In genomic region chr9:136645343-136645902, GRCh38 we compare ENCODE assay signal across 17 cellular contexts. TPM values are rescaled to one million over a fixed set of nuclear protein-coding genes. Genes with fewer than 3 reads are reported as not detected.
DNase-seq lines count a peak whose midpoint lies in the region; ATAC-seq and TF ChIP-seq lines count a peak whose summit lies in the region.
"Had no signal": no experiment of that assay in that cellular context is flagged by ENCODE, and none has a peak within 500 bp of the region (broad histone marks: within the 10 kb centered on the region; RNA-seq: fewer than 3 reads in every experiment).

No MANE protein-coding gene starts in this region.

- no peaks in the 10 kb centered on the region for H3K9me3 Mint-ChIP-seq in activated naive CD8-positive, alpha-beta T cell treated with anti-CD3 and anti-CD28 coated beads, Interleukin-2, amount 10 ng/mL, durations not matched to agents 7 days and 5 days
- H3K9me3 Mint-ChIP-seq in activated naive CD8-positive, alpha-beta T cell treated with anti-CD3 and anti-CD28 coated beads for 36 hours = no peaks in the 10 kb centered on the region
- H3K9me3 Mint-ChIP-seq in nephron progenitor cell = no peaks in the 10 kb centered on the region
- H3K9me3 Mint-ChIP-seq: activated naive CD4-positive, alpha-beta T cell treated with anti-CD3 and anti-CD28 coated beads, Interleukin-2, amount 50 U/mL, for 72 hours; CD8-positive, alpha-beta T cell; memory B cell had no signal

- no peaks in the 10 kb centered on the region for H3K9me3 ChIP-seq in esophagus muscularis mucosa
- no peaks in the 10 kb centered on the region for H3K9me3 ChIP-seq in upper lobe of left lung

- H3K4me3 ChIP-seq in esophagus muscularis mucosa (peak overlapping the region; percentile 35 to 48 (median 36)), upper lobe of left lung (peak overlapping the region in 3 of 4 donors; percentile 37 to 51 (median 50))

- no peaks in the 10 kb centered on the region for H3K36me3 ChIP-seq in esophagus muscularis mucosa
- no peaks in the 10 kb centered on the region for H3K36me3 ChIP-seq in upper lobe of left lung

- no peaks in the 10 kb centered on the region for H3K4me1 Mint-ChIP-seq in activated naive CD8-positive, alpha-beta T cell treated with anti-CD3 and anti-CD28 coated beads, Interleukin-2, amount 10 ng/mL, durations not matched to agents 7 days and 5 days
- no peaks in the 10 kb centered on the region for H3K4me1 Mint-ChIP-seq in activated naive CD8-positive, alpha-beta T cell treated with anti-CD3 and anti-CD28 coated beads for 36 hours
- H3K4me1 Mint-ChIP-seq in nephron progenitor cell = peaks cover 38% of the 10 kb centered on the region

- no peak for TF ChIP-seq CTCF in esophagus muscularis mucosa (IDR thresholded peaks at IDR 0.05)
- TF ChIP-seq CTCF in nephron progenitor cell (IDR thresholded peaks at IDR 0.05) = no peak
- no peak for TF ChIP-seq CTCF in upper lobe of left lung (IDR thresholded peaks at IDR 0.05)

- POLR2A ChIA-PET in activated naive CD8-positive, alpha-beta T cell treated with anti-CD3 and anti-CD28 coated beads, Interleukin-2, amount 10 ng/mL, durations not matched to agents 7 days and 5 days (lab: Charles Lee) = interaction anchor here (0.5 kb wide), 1 partner anchor 259 kb away, joined by 4 read pairs; no protein-coding TSS in a partner anchor

- H3K27ac Mint-ChIP-seq in activated naive CD8-positive, alpha-beta T cell treated with anti-CD3 and anti-CD28 coated beads, Interleukin-2, amount 10 ng/mL, durations not matched to agents 7 days and 5 days = no peak overlapping the region
- H3K27ac Mint-ChIP-seq in activated naive CD8-positive, alpha-beta T cell treated with anti-CD3 and anti-CD28 coated beads for 36 hours = no peak overlapping the region
- no peak overlapping the region for H3K27ac Mint-ChIP-seq in nephron progenitor cell
- H3K27ac Mint-ChIP-seq: activated naive CD4-positive, alpha-beta T cell treated with anti-CD3 and anti-CD28 coated beads, Interleukin-2, amount 50 U/mL, for 72 hours; CD8-positive, alpha-beta T cell; memory B cell had no signal

- TF ChIP-seq EP300 in esophagus muscularis mucosa (IDR thresholded peaks at IDR 0.05) (no peak), upper lobe of left lung (IDR thresholded peaks at IDR 0.05) (no peak)

- no peak for ATAC-seq in activated naive CD8-positive, alpha-beta T cell treated with anti-CD3 and anti-CD28 coated beads, Interleukin-2, amount 10 ng/mL, durations not matched to agents 7 days and 5 days (ENCODE audit: low read depth)
- ATAC-seq in upper lobe of left lung (ENCODE audit: low FRiP score in 2 of 2) = peak in 1 of 2 donors; percentile 0

- no peaks in the 10 kb centered on the region for H3K36me3 Mint-ChIP-seq in activated naive CD8-positive, alpha-beta T cell treated with anti-CD3 and anti-CD28 coated beads, Interleukin-2, amount 10 ng/mL, durations not matched to agents 7 days and 5 days
- no peaks in the 10 kb centered on the region for H3K36me3 Mint-ChIP-seq in activated naive CD8-positive, alpha-beta T cell treated with anti-CD3 and anti-CD28 coated beads for 36 hours
- H3K36me3 Mint-ChIP-seq in nephron progenitor cell (ENCODE audit: low read depth) = no peaks in the 10 kb centered on the region
- H3K36me3 Mint-ChIP-seq: activated naive CD4-positive, alpha-beta T cell treated with anti-CD3 and anti-CD28 coated beads, Interleukin-2, amount 50 U/mL, for 72 hours; CD8-positive, alpha-beta T cell; memory B cell had no signal

- no peak overlapping the region for H3K4me3 Mint-ChIP-seq in activated naive CD8-positive, alpha-beta T cell treated with anti-CD3 and anti-CD28 coated beads, Interleukin-2, amount 10 ng/mL, durations not matched to agents 7 days and 5 days
- no peak overlapping the region for H3K4me3 Mint-ChIP-seq in activated naive CD8-positive, alpha-beta T cell treated with anti-CD3 and anti-CD28 coated beads for 36 hours
- H3K4me3 Mint-ChIP-seq in nephron progenitor cell = no peak overlapping the region
- H3K4me3 Mint-ChIP-seq: CD8-positive, alpha-beta T cell; memory B cell had no signal

- H3K27me3 ChIP-seq in esophagus muscularis mucosa (peaks cover 0 to 45% (median 21%) of the 10 kb centered on the region in 4 donors), upper lobe of left lung (peaks cover 0 to 9% (median 0%) of the 10 kb centered on the region in 4 donors)

- TF ChIP-seq POLR2A in esophagus muscularis mucosa (IDR thresholded peaks at IDR 0.05; ENCODE audit: low read depth) (no peak), upper lobe of left lung (IDR thresholded peaks at IDR 0.05) (no peak)

- DNase-seq in activated naive CD8-positive, alpha-beta T cell treated with anti-CD3 and anti-CD28 coated beads, Interleukin-2, amount 10 ng/mL, durations not matched to agents 7 days and 5 days = peak; percentile 33
- DNase-seq in activated naive CD8-positive, alpha-beta T cell treated with anti-CD3 and anti-CD28 coated beads for 36 hours = no peak
- DNase-seq in esophagus muscularis mucosa (ENCODE audit: extremely low spot score) = no peak
- DNase-seq in nephron progenitor cell = peak; percentile 15
- peak in 1 of 2 donors; percentile 62 for DNase-seq in upper lobe of left lung
- no peak for DNase-seq in GM19238 (ENCODE audit: insufficient read length, low spot score)
- DNase-seq in HK-2 (ENCODE audit: unreplicated experiment) = no peak
- DNase-seq in T-helper 2 cell = no peak
- DNase-seq: 8988T; activated CD4-positive, alpha-beta T cell treated with anti-CD3 and anti-CD28 coated beads for 1 hour; activated CD8-positive, alpha-beta memory T cell treated with anti-CD3 and anti-CD28 coated beads, Interleukin-2, amount 50 U/mL, for 4 hours; CD8-positive, alpha-beta T cell; NCI-H2029; NCI-H526; stimulated activated CD4-positive, alpha-beta T cell treated with anti-CD3 and anti-CD28 coated beads, Interleukin-15, amount 100 ng/mL, for 24 hours had no signal

- peaks cover 22 to 33% (median 29%) of the 10 kb centered on the region in 4 donors for H3K4me1 ChIP-seq in esophagus muscularis mucosa
- peaks cover 28 to 76% (median 39%) of the 10 kb centered on the region in 4 donors for H3K4me1 ChIP-seq in upper lobe of left lung

- intact Hi-C loops in esophagus muscularis mucosa (cut with DNase I) = no loop called here

- peak overlapping the region; percentile 59 to 81 (median 66) for H3K27ac ChIP-seq in esophagus muscularis mucosa (replicated peaks in 1 of 4)
- peak overlapping the region; percentile 84 to 93 (median 90) for H3K27ac ChIP-seq in upper lobe of left lung

- H3K27me3 Mint-ChIP-seq in activated naive CD8-positive, alpha-beta T cell treated with anti-CD3 and anti-CD28 coated beads, Interleukin-2, amount 10 ng/mL, durations not matched to agents 7 days and 5 days = peaks cover 49% of the 10 kb centered on the region
- H3K27me3 Mint-ChIP-seq in activated naive CD8-positive, alpha-beta T cell treated with anti-CD3 and anti-CD28 coated beads for 36 hours = peaks cover 41% of the 10 kb centered on the region
- H3K27me3 Mint-ChIP-seq in nephron progenitor cell (ENCODE audit: low read depth, poor library complexity) = peaks cover 20% of the 10 kb centered on the region

- 59% methylated on average over 6 of the region's 18 CpGs for WGBS in esophagus muscularis mucosa
- 40 to 64% methylated on average over 9 to 11 of the region's 18 CpGs for WGBS in upper lobe of left lung, 2 donors

RNA-seq across cellular contexts. Expression of gene EGFL7, which starts 17.3 kb away (rescaled TPM):
- total RNA-seq in activated naive CD8-positive, alpha-beta T cell treated with anti-CD3 and anti-CD28 coated beads, Interleukin-2, amount 10 ng/mL, durations not matched to agents 7 days and 5 days = 1 to 10 TPM in 1 of 2 experiments, under 1 TPM in 1; 1.00 to 1.1 TPM
- 1 to 10 TPM in 1 of 2 experiments, under 1 TPM in 1; 0.94 to 1.2 TPM for total RNA-seq in activated naive CD8-positive, alpha-beta T cell treated with anti-CD3 and anti-CD28 coated beads for 36 hours
- total RNA-seq in esophagus muscularis mucosa (100 to 1,000 TPM in 1 of 4 donors, 10 to 100 TPM in 3; 33.2 to 134 (median 78.7) TPM), upper lobe of left lung (100 to 1,000 TPM in 5 of 6 donors, 10 to 100 TPM in 1; 77.9 to 321 (median 165) TPM)
- total RNA-seq: CD8-positive, alpha-beta T cell had no signal

RNA-seq across cellular contexts. Expression of gene AGPAT2, which starts 41.8 kb away (rescaled TPM):
- total RNA-seq in activated naive CD8-positive, alpha-beta T cell treated with anti-CD3 and anti-CD28 coated beads, Interleukin-2, amount 10 ng/mL, durations not matched to agents 7 days and 5 days = 10 to 100 TPM; 21.6 to 24.8 TPM
- 10 to 100 TPM; 14.6 to 16.1 TPM for total RNA-seq in activated naive CD8-positive, alpha-beta T cell treated with anti-CD3 and anti-CD28 coated beads for 36 hours
- total RNA-seq in esophagus muscularis mucosa (10 to 100 TPM; 22.0 to 52.8 (median 39.3) TPM), upper lobe of left lung (100 to 1,000 TPM in 5 of 6 donors, 10 to 100 TPM in 1; 70.2 to 242 (median 140) TPM)

Comparison
In these comparisons a context has a peak if more than half of its experiments do, and no peak if none do; other contexts are left out.
1. DNase-seq: peak in activated naive CD8-positive, alpha-beta T cell treated with anti-CD3 and anti-CD28 coated beads, Interleukin-2, amount 10 ng/mL, durations not matched to agents 7 days and 5 days (single experiment) and nephron progenitor cell (single experiment); none in activated naive CD8-positive, alpha-beta T cell treated with anti-CD3 and anti-CD28 coated beads for 36 hours (single experiment), esophagus muscularis mucosa (single experiment), GM19238 (single experiment), HK-2 (single experiment) and T-helper 2 cell (0 of 5).
2. RNA of gene EGFL7, which starts 17.3 kb away (total RNA-seq): 77.9 to 321 TPM in upper lobe of left lung and 33.2 to 134 TPM in esophagus muscularis mucosa; 0.94 to 1.2 TPM in activated naive CD8-positive, alpha-beta T cell treated with anti-CD3 and anti-CD28 coated beads for 36 hours and 1.00 to 1.1 TPM in activated naive CD8-positive, alpha-beta T cell treated with anti-CD3 and anti-CD28 coated beads, Interleukin-2, amount 10 ng/mL, durations not matched to agents 7 days and 5 days; every median in the first group is over 10 times any median in the second.